1 cellular context compared by ENCODE assay signal in the genomic region with DNA sequence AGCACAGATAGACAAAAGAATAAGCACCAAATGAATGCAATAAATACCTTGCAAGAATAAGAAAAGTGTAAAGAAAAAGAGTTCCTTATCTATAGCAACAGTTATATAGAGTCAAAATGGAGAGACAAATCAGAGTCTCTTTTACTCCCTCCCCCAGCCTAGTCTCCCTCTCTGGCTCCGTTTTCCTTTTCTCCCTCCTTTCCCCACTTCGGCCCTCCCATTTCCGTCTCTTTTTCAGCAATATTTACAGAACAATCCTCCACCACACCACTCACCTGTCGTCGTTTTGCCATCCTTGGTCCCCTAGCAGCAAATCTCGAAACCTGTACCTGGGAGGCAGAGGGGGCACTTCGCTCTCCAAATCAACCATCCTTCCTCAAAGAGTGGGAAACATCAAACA.
TF ChIP-seq lines count a peak whose summit lies in the region.

No MANE protein-coding gene starts in this region.

TF ChIP-seq in H1, 55 proteins besides CTCF, POLR2A, EP300 and RAD21 (continued from another document):
- TF ChIP-seq, protein P1, sequence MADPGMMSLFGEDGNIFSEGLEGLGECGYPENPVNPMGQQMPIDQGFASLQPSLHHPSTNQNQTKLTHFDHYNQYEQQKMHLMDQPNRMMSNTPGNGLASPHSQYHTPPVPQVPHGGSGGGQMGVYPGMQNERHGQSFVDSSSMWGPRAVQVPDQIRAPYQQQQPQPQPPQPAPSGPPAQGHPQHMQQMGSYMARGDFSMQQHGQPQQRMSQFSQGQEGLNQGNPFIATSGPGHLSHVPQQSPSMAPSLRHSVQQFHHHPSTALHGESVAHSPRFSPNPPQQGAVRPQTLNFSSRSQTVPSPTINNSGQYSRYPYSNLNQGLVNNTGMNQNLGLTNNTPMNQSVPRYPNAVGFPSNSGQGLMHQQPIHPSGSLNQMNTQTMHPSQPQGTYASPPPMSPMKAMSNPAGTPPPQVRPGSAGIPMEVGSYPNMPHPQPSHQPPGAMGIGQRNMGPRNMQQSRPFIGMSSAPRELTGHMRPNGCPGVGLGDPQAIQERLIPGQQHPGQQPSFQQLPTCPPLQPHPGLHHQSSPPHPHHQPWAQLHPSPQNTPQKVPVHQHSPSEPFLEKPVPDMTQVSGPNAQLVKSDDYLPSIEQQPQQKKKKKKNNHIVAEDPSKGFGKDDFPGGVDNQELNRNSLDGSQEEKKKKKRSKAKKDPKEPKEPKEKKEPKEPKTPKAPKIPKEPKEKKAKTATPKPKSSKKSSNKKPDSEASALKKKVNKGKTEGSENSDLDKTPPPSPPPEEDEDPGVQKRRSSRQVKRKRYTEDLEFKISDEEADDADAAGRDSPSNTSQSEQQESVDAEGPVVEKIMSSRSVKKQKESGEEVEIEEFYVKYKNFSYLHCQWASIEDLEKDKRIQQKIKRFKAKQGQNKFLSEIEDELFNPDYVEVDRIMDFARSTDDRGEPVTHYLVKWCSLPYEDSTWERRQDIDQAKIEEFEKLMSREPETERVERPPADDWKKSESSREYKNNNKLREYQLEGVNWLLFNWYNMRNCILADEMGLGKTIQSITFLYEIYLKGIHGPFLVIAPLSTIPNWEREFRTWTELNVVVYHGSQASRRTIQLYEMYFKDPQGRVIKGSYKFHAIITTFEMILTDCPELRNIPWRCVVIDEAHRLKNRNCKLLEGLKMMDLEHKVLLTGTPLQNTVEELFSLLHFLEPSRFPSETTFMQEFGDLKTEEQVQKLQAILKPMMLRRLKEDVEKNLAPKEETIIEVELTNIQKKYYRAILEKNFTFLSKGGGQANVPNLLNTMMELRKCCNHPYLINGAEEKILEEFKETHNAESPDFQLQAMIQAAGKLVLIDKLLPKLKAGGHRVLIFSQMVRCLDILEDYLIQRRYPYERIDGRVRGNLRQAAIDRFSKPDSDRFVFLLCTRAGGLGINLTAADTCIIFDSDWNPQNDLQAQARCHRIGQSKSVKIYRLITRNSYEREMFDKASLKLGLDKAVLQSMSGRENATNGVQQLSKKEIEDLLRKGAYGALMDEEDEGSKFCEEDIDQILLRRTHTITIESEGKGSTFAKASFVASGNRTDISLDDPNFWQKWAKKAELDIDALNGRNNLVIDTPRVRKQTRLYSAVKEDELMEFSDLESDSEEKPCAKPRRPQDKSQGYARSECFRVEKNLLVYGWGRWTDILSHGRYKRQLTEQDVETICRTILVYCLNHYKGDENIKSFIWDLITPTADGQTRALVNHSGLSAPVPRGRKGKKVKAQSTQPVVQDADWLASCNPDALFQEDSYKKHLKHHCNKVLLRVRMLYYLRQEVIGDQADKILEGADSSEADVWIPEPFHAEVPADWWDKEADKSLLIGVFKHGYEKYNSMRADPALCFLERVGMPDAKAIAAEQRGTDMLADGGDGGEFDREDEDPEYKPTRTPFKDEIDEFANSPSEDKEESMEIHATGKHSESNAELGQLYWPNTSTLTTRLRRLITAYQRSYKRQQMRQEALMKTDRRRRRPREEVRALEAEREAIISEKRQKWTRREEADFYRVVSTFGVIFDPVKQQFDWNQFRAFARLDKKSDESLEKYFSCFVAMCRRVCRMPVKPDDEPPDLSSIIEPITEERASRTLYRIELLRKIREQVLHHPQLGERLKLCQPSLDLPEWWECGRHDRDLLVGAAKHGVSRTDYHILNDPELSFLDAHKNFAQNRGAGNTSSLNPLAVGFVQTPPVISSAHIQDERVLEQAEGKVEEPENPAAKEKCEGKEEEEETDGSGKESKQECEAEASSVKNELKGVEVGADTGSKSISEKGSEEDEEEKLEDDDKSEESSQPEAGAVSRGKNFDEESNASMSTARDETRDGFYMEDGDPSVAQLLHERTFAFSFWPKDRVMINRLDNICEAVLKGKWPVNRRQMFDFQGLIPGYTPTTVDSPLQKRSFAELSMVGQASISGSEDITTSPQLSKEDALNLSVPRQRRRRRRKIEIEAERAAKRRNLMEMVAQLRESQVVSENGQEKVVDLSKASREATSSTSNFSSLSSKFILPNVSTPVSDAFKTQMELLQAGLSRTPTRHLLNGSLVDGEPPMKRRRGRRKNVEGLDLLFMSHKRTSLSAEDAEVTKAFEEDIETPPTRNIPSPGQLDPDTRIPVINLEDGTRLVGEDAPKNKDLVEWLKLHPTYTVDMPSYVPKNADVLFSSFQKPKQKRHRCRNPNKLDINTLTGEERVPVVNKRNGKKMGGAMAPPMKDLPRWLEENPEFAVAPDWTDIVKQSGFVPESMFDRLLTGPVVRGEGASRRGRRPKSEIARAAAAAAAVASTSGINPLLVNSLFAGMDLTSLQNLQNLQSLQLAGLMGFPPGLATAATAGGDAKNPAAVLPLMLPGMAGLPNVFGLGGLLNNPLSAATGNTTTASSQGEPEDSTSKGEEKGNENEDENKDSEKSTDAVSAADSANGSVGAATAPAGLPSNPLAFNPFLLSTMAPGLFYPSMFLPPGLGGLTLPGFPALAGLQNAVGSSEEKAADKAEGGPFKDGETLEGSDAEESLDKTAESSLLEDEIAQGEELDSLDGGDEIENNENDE (IDR thresholded peaks at IDR 0.05; ENCODE audit: insufficient replicate concordance, low read length): peak; percentile 11
- TF ChIP-seq TAF1 (IDR thresholded peaks at IDR 0.05; ENCODE audit: low read depth, low read length) (no peak), CBX8 (IDR thresholded peaks at IDR 0.05; ENCODE audit: borderline replicate concordance, low read depth, low read length) (no peak), SIN3A (conservative IDR thresholded peaks at IDR 0.05 in 1 of 2, IDR thresholded peaks at IDR 0.05 in 1 of 2; ENCODE audit: low read depth in 1 of 2, low read length in 2 of 2) (no peak), KDM4A (IDR thresholded peaks at IDR 0.05; ENCODE audit: low read depth, low read length, severe bottlenecking) (peak; percentile 38), MAFK (IDR thresholded peaks at IDR 0.05; ENCODE audit: low read depth, low read length) (no peak)
